ENCODE assay signal across 1 cellular context in the genomic region with DNA sequence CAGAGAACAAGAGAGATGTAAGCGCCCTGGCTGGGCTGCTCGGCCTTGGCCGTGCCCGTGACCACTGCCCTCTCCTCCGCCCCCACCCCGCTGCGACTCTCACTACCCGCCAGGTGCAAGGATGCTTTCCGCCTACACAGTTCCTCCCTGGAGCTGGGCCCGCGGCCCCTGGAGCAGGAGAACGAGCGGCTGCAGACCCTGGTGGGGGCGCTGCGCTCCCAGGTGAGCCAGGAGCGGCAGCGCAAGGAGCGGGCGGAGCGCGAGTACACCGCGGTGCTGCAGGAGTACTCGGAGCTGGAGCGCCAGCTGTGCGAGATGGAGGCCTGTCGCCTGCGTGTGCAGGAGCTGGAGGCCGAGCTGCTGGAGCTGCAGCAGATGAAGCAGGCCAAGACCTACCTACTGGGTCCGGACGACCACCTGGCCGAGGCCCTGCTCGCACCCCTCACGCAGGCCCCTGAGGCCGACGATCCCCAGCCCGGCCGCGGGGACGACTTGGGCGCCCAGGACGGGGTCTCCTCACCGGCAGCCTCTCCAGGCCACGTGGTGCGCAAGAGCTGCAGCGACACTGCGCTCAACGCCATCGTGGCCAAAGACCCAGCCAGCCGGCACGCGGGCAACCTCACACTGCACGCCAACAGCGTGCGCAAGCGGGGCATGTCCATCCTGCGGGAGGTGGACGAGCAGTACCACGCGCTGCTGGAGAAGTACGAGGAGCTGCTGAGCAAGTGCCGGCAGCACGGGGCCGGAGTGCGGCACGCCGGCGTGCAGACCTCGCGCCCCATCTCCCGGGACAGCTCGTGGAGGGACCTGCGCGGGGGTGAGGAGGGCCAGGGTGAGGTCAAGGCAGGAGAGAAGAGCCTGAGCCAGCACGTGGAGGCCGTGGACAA.
TF ChIP-seq lines count a peak whose summit lies in the region.

No MANE protein-coding gene starts in this region.

TF ChIP-seq in HepG2, 621 proteins besides CTCF, POLR2A, EP300 and RAD21:
- 0 out of 2 replicates have a peak, but pooled peaks have one; percentile 1 for TF ChIP-seq CHCHD3 (CRISPR knock-in tag; IDR thresholded peaks at IDR 0.05)
- TF ChIP-seq, protein P1, sequence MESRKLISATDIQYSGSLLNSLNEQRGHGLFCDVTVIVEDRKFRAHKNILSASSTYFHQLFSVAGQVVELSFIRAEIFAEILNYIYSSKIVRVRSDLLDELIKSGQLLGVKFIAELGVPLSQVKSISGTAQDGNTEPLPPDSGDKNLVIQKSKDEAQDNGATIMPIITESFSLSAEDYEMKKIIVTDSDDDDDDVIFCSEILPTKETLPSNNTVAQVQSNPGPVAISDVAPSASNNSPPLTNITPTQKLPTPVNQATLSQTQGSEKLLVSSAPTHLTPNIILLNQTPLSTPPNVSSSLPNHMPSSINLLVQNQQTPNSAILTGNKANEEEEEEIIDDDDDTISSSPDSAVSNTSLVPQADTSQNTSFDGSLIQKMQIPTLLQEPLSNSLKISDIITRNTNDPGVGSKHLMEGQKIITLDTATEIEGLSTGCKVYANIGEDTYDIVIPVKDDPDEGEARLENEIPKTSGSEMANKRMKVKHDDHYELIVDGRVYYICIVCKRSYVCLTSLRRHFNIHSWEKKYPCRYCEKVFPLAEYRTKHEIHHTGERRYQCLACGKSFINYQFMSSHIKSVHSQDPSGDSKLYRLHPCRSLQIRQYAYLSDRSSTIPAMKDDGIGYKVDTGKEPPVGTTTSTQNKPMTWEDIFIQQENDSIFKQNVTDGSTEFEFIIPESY (CRISPR knock-in tag; IDR thresholded peaks at IDR 0.05) = 0 out of 2 replicates have a peak, but pooled peaks have one; percentile 26
- no peak for TF ChIP-seq ZNF749 (CRISPR knock-in tag; IDR thresholded peaks at IDR 0.05; ENCODE audit: borderline replicate concordance)
TF ChIP-seq in HepG2: peak in this region for 2.
